Comparison of ENCODE assay signal across 9 cellular contexts in genomic region chr2:8229546-8229986, GRCh38.
DNase-seq lines count a peak whose midpoint lies in the region; ATAC-seq and TF ChIP-seq lines count a peak whose summit lies in the region.
"Had no signal": no experiment of that assay in that cellular context is flagged by ENCODE, and none has a peak within 500 bp of the region (broad histone marks: within the 10 kb centered on the region; RNA-seq: fewer than 3 reads in every experiment).

No MANE protein-coding gene starts in this region.

- no peak for TF ChIP-seq CTCF in C4-2B (conservative IDR thresholded peaks at IDR 0.05)
- TF ChIP-seq CTCF in mammary epithelial cell (conservative IDR thresholded peaks at IDR 0.05 in 1 of 2, IDR thresholded peaks at IDR 0.05 in 1 of 2; ENCODE audit: extremely low read depth in 1 of 2, insufficient read depth in 1 of 2, low read depth in 1 of 2, low read length in 2 of 2): no peak
- no peak for TF ChIP-seq CTCF in natural killer cell (IDR thresholded peaks at IDR 0.05)
- no peak for TF ChIP-seq CTCF in thyroid gland (IDR thresholded peaks at IDR 0.05)

- H3K27me3 ChIP-seq in mammary epithelial cell (ENCODE audit: insufficient read depth, low read length) (no peaks in the 10 kb centered on the region), thyroid gland (no peaks in the 10 kb centered on the region)

- ATAC-seq in GM19397 (IDR thresholded peaks at IDR 0.05; ENCODE audit: unreplicated experiment) (peak; percentile 89), HG03439 (IDR thresholded peaks at IDR 0.05; ENCODE audit: unreplicated experiment) (peak; percentile 73), natural killer cell (peak; percentile 93 to 98 (median 97))
- ATAC-seq: left colon had no signal

- H3K79me2 ChIP-seq in mammary epithelial cell (ENCODE audit: insufficient read depth, low read length): no peaks in the 10 kb centered on the region

- H3K4me1 Mint-ChIP-seq in natural killer cell: peaks cover 36 to 49% of the 10 kb centered on the region in 2 donors

- no peak overlapping the region for H3K4me3 ChIP-seq in mammary epithelial cell (replicated peaks in 1 of 3; ENCODE audit: insufficient read depth in 1 of 3, low read depth in 2 of 3, low read length in 3 of 3)
- no peak overlapping the region for H3K4me3 ChIP-seq in thyroid gland (replicated peaks in 1 of 3)

- H3K9me3 ChIP-seq in mammary epithelial cell (replicated peaks; ENCODE audit: insufficient read depth, low read length) (no peaks in the 10 kb centered on the region), thyroid gland (no peaks in the 10 kb centered on the region)

- CTCF ChIA-PET in mammary epithelial cell (lab: Charles Lee; ENCODE audit: low non-redundant PET): no interaction called here

- H3K9me3 Mint-ChIP-seq in natural killer cell: no peaks in the 10 kb centered on the region

- H3K36me3 ChIP-seq in mammary epithelial cell (ENCODE audit: insufficient read depth, low read length) (no peaks in the 10 kb centered on the region), thyroid gland (no peaks in the 10 kb centered on the region)

- dilution Hi-C loops in mammary epithelial cell (cut with HindIII; ENCODE audit: low sequenced_read_pairs): no loop called here

- intact Hi-C loops in mammary epithelial cell (cut with micrococcal nuclease) (no loop called here), natural killer cell (cut with micrococcal nuclease) (no loop called here), thyroid gland (cut with DNase I) (no loop called here)

- H3K4me2 ChIP-seq in mammary epithelial cell (ENCODE audit: insufficient read depth, low read depth, low read length): no peak overlapping the region

- H3K4me3 Mint-ChIP-seq in natural killer cell: peak overlapping the region; percentile 60

- 76% methylated on average over 10 of the region's 10 CpGs for WGBS in mammary epithelial cell (ENCODE audit: low coverage, missing lambda C conversion rate)
- WGBS in thyroid gland, 2 donors: 64 to 74% methylated on average over 10 of the region's 10 CpGs

- H3K27ac Mint-ChIP-seq in natural killer cell: peak overlapping the region; percentile 72 to 75

- peak overlapping the region; percentile 31 for H2AFZ ChIP-seq in mammary epithelial cell (ENCODE audit: low read depth, low read length)

- no peak for TF ChIP-seq POLR2A in thyroid gland (IDR thresholded peaks at IDR 0.05)

- peak; percentile 22 for DNase-seq in SKM-1 (lab: John Stamatoyannopoulos, UW; ENCODE audit: unreplicated experiment)
- DNase-seq in mammary epithelial cell: peak; percentile 50
- DNase-seq in natural killer cell: peak; percentile 31
- DNase-seq in thyroid gland: peak; percentile 23 to 27
- no peak for DNase-seq in retina

- H3K9ac ChIP-seq in mammary epithelial cell (ENCODE audit: insufficient read depth, low read length): no peak overlapping the region

- BruUV-seq in mammary epithelial cell (replicated peaks; lab: Mats Ljungman, UMichigan): no TSS peak

- H3K27ac ChIP-seq in C4-2B: peak overlapping the region; percentile 43
- no peak overlapping the region for H3K27ac ChIP-seq in mammary epithelial cell (ENCODE audit: insufficient read depth, low read depth, low read length)
- peak overlapping the region in 1 of 3 donors; percentile 36 for H3K27ac ChIP-seq in thyroid gland

- peaks cover 14% of the 10 kb centered on the region for H3K36me3 Mint-ChIP-seq in natural killer cell

- H3K4me1 ChIP-seq in mammary epithelial cell (ENCODE audit: insufficient read depth, low read length) (no peaks in the 10 kb centered on the region), thyroid gland (no peaks in the 10 kb centered on the region)

- in situ Hi-C loops in mammary epithelial cell (cut with MboI; ENCODE audit: low sequenced_read_pairs in 2 of 2): no loop called here

- H3K27me3 Mint-ChIP-seq in natural killer cell (ENCODE audit: low read depth in 2 of 2): no peaks in the 10 kb centered on the region

- no peaks in the 10 kb centered on the region for H4K20me1 ChIP-seq in mammary epithelial cell (ENCODE audit: insufficient read depth, low read length)
